ENCODE assay signal across 8 cellular contexts in the genomic region with DNA sequence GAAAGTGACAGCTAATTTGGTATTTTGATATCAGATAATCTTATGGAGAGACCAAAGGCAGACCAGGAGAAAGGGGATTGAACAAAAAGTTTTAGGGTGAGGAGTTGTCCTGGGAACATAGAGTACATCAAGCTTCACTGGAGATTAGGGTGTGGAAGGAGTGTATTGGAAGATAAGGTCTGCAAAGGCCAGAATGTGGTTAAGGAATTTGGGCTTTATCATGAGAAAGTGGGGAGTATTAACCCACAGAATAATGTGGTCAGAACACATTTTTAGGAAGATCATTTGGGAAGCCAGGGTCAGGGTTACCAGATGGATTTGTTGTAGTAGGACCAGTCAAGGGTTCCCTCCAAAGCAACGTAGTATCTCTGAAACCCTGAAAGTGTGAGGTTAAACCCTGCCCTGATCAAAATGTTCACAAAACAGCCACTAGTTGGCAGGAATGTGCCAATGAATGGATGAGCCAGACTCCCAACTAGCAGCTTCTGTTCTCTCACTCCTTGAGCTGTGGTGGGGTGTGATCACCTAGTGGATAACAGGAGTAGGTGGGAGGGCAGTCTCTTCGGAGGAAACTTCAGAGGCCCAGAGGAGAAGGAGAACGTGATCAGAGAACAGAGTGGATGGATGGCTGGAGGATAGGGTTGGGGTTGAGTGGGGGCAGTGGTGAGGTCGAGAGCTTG. TPM values are rescaled to one million over a fixed set of nuclear protein-coding genes. Genes with fewer than 3 reads are reported as not detected.
DNase-seq lines count a peak whose midpoint lies in the region; ATAC-seq, FAIRE-seq and TF ChIP-seq lines count a peak whose summit lies in the region.

No MANE protein-coding gene starts in this region.

- H3K27ac ChIP-seq in VCaP (peak overlapping the region; percentile 81), H1 (ENCODE audit: low read depth, low read length) (no peak overlapping the region), suprapubic skin (no peak overlapping the region)

- TF ChIP-seq CTCF in HFFc6 (IDR thresholded peaks at IDR 0.05) (peak; percentile 87), VCaP (conservative IDR thresholded peaks at IDR 0.05) (peak; percentile 89), H1 (IDR thresholded peaks at IDR 0.05; ENCODE audit: control extremely low read depth in 1 of 3, insufficient read depth in 1 of 3, low read depth in 1 of 3, low read length in 3 of 3) (peak; percentile 37 to 94 (median 89)), suprapubic skin (IDR thresholded peaks at IDR 0.05) (peak; percentile 42 to 55)

- H3K4me3 ChIP-seq in H1 (ENCODE audit: extremely low read depth in 1 of 4, insufficient read depth in 2 of 4, low read depth in 3 of 4, low read length in 4 of 4) = peak overlapping the region in 1 of 4 experiments; percentile 60; a peak in 1 of 8 replicates
- no peak overlapping the region for H3K4me3 ChIP-seq in suprapubic skin

- H3K4me2 ChIP-seq in H1 (ENCODE audit: insufficient read depth in 1 of 2, low read depth in 2 of 2, low read length in 2 of 2) = peak overlapping the region in 1 of 2 experiments; percentile 84; a peak in 2 of 4 replicates

- H2BK5ac ChIP-seq in H1 (ENCODE audit: low read depth, low read length) = no peak overlapping the region

- H3K4me3 Mint-ChIP-seq in HFFc6 (peak overlapping the region; percentile 74), memory B cell (peak overlapping the region; percentile 88)

- no peak overlapping the region for H3K14ac ChIP-seq in H1 (ENCODE audit: insufficient read length)

- H3K4ac ChIP-seq in H1 (replicated peaks; ENCODE audit: insufficient read length, low read depth, low read length) = no peak overlapping the region

- no peak overlapping the region for H2AFZ ChIP-seq in H1 (ENCODE audit: low read length)

- WGBS in H1 (ENCODE audit: extremely low coverage in 1 of 2, insufficient coverage in 1 of 2, insufficient read length in 1 of 2, insufficient replicate concordance in 2 of 2, low coverage in 1 of 2, low lambda C conversion rate in 2 of 2, missing lambda C conversion rate in 1 of 2), 2 experiments = 20% methylated on average over 3 of the region's 4 CpGs; no CpG with 5 or more reads in 1 of the 2 experiments
- 21% methylated on average over 4 of the region's 4 CpGs for WGBS in suprapubic skin

- no peak overlapping the region for H2BK15ac ChIP-seq in H1 (ENCODE audit: low read length)

- H3K9me3 ChIP-seq in H1 (ENCODE audit: insufficient read depth in 2 of 2, low read depth in 1 of 2, low read length in 1 of 2) = peaks cover 0 to under 1% of the 10 kb centered on the region in 2 experiments; a peak in 1 of 4 replicates
- no peaks in the 10 kb centered on the region for H3K9me3 ChIP-seq in suprapubic skin

- H3K23ac ChIP-seq in H1 (ENCODE audit: insufficient read length) = no peak overlapping the region

- H2BK120ac ChIP-seq in H1 (replicated peaks; ENCODE audit: low read depth, low read length) = no peak overlapping the region

- no peak overlapping the region for H3K18ac ChIP-seq in H1 (ENCODE audit: extremely low read depth, low read length)

- no peak for TF ChIP-seq POLR2A in H1 (IDR thresholded peaks at IDR 0.05; ENCODE audit: control extremely low read depth in 1 of 2, low read depth in 2 of 2, low read length in 2 of 2)
- no peak for TF ChIP-seq POLR2A in suprapubic skin (IDR thresholded peaks at IDR 0.05)

- CTCF ChIA-PET in H1 (lab: Charles Lee; ENCODE audit: partially characterized antibody) = interaction anchor here (0.6 to 9.3 kb wide), 21 partner anchors 9 to 190 kb away, joined by 3 to 136 read pairs (median 3); partner anchors contain the start of genes C1orf50 and P3H1

- DNase-seq in DMS79 treated with DMSO at 0.1 percent for 48 hours (lab: John Stamatoyannopoulos, UW) (peak; percentile 82), HFFc6 (peak; percentile 72), NCI-H2227 (lab: John Stamatoyannopoulos, UW; ENCODE audit: unreplicated experiment) (peak; percentile 82), H1 (ENCODE audit: low read depth in 1 of 2, low spot score in 2 of 2) (peak; percentile 53 to 68), memory B cell (ENCODE audit: low spot score in 2 of 2) (peak in 1 of 2 donors; percentile 59), suprapubic skin (ENCODE audit: low spot score in 2 of 2) (peak; percentile 45 to 62), NCI-H1048 (lab: John Stamatoyannopoulos, UW) (no peak)

- H2BK12ac ChIP-seq in H1 (ENCODE audit: low read depth, low read length) = no peak overlapping the region; the same call in 1 of the 2 replicates

- no peak overlapping the region for H4K8ac ChIP-seq in H1 (ENCODE audit: extremely low read depth, insufficient read depth, low read length)

- POLR2A ChIA-PET in H1 (lab: Charles Lee; ENCODE audit: partially characterized antibody) = interaction anchor here (0.8 to 7.2 kb wide), 10 partner anchors 9 to 152 kb away, joined by 3 to 40 read pairs (median 6); partner anchors contain the start of gene SLC2A1

- no peak overlapping the region for H3K56ac ChIP-seq in H1 (replicated peaks; ENCODE audit: insufficient read length, low read depth, low read length)

- peak; percentile 33 for ATAC-seq in memory B cell (ENCODE audit: low read depth)

- H3K27me3 ChIP-seq in H1 (replicated peaks in 1 of 4; ENCODE audit: control insufficient read depth in 3 of 4, extremely low read depth in 1 of 4, insufficient read depth in 3 of 4, low read length in 3 of 4) (no peaks in the 10 kb centered on the region), suprapubic skin (no peaks in the 10 kb centered on the region)

- 0 out of 3 replicates have a peak, but pooled peaks of 1 of the 2 experiments have one; percentile 11 for TF ChIP-seq EP300 in H1 (IDR thresholded peaks at IDR 0.05; ENCODE audit: borderline replicate concordance in 1 of 2, low read depth in 2 of 2, low read length in 2 of 2)
- TF ChIP-seq EP300 in suprapubic skin (IDR thresholded peaks at IDR 0.05) = no peak

- peak; percentile 97 for FAIRE-seq in H1 (lab: Jason Lieb, UNC)

- H2AK5ac ChIP-seq in H1 (ENCODE audit: low read depth, low read length) = no peak overlapping the region

- H4K5ac ChIP-seq in H1 (ENCODE audit: insufficient read length, low read depth, low read length) = no peak overlapping the region

- H3K9ac ChIP-seq in H1 (replicated peaks in 1 of 4; ENCODE audit: extremely low read depth in 1 of 4, low read depth in 3 of 4, low read length in 3 of 4) = no peak overlapping the region; a peak in 1 of 7 replicates

- peaks cover 7% of the 10 kb centered on the region; the same call in 1 of the 2 replicates for H3K23me2 ChIP-seq in H1 (ENCODE audit: low read depth, low read length)

- H3K79me2 ChIP-seq in H1 (ENCODE audit: control insufficient read depth in 1 of 2, insufficient read depth in 2 of 2, low read length in 2 of 2) = no peaks in the 10 kb centered on the region

- no peaks in the 10 kb centered on the region for H3K79me1 ChIP-seq in H1 (ENCODE audit: low read depth, low read length)

- H3K4me1 Mint-ChIP-seq in HFFc6 (ENCODE audit: low read depth) (peaks cover 37% of the 10 kb centered on the region), memory B cell (peaks cover 21% of the 10 kb centered on the region)

- peaks cover 8% of the 10 kb centered on the region for H3K27me3 Mint-ChIP-seq in HFFc6 (ENCODE audit: insufficient read depth)
- H3K27me3 Mint-ChIP-seq in memory B cell = no peaks in the 10 kb centered on the region

- no peak overlapping the region for H4K91ac ChIP-seq in H1 (replicated peaks; ENCODE audit: insufficient read length, low read length)

- H3K4me1 ChIP-seq in H1 (replicated peaks in 1 of 4; ENCODE audit: control insufficient read depth in 3 of 4, insufficient read depth in 4 of 4, low read length in 3 of 4) (peaks cover 4 to 10% (median 7%) of the 10 kb centered on the region in 4 experiments; a peak in 6 of 7 replicates), suprapubic skin (peaks cover 22% of the 10 kb centered on the region)

- TF ChIP-seq RAD21 in H1 (IDR thresholded peaks at IDR 0.05 in 1 of 2, conservative IDR thresholded peaks at IDR 0.05 in 1 of 2; ENCODE audit: low read depth in 2 of 2, low read length in 2 of 2) = peak; percentile 76 to 85

- H2BK20ac ChIP-seq in H1 (ENCODE audit: low read length) = no peak overlapping the region

- H3K27ac Mint-ChIP-seq in HFFc6 = peak overlapping the region; percentile 76
- peak overlapping the region; percentile 88 for H3K27ac Mint-ChIP-seq in memory B cell

- H4K20me1 ChIP-seq in H1 (replicated peaks in 1 of 2; ENCODE audit: control insufficient read depth in 1 of 2, insufficient read depth in 2 of 2, low read length in 2 of 2) = peaks cover 0 to 8% of the 10 kb centered on the region in 2 experiments

- H3K36me3 Mint-ChIP-seq in HFFc6 (ENCODE audit: low read depth) = peaks cover 17% of the 10 kb centered on the region
- H3K36me3 Mint-ChIP-seq in memory B cell = peaks cover 13% of the 10 kb centered on the region

- H3K36me3 ChIP-seq in H1 (ENCODE audit: control insufficient read depth in 2 of 4, insufficient read depth in 4 of 4, low read length in 3 of 4) (peaks cover 15 to 25% (median 23%) of the 10 kb centered on the region in 4 experiments), suprapubic skin (peaks cover 21% of the 10 kb centered on the region)

- H3K9me3 Mint-ChIP-seq in HFFc6 (no peaks in the 10 kb centered on the region), memory B cell (no peaks in the 10 kb centered on the region)

TF ChIP-seq in H1, 55 proteins besides CTCF, POLR2A, EP300 and RAD21 (continues in another document):
- peak; percentile 72 for TF ChIP-seq TEAD4 (IDR thresholded peaks at IDR 0.05; ENCODE audit: low read depth, low read length)
- TF ChIP-seq POLR2AphosphoS5 (IDR thresholded peaks at IDR 0.05; ENCODE audit: low read depth, low read length) = peak; percentile 31; the same call in 1 of the 2 replicates
- TF ChIP-seq SIN3A (conservative IDR thresholded peaks at IDR 0.05 in 1 of 2, IDR thresholded peaks at IDR 0.05 in 1 of 2; ENCODE audit: low read depth in 1 of 2, low read length in 2 of 2) = peak in 1 of 2 experiments; percentile 54; a peak in 1 of 4 replicates
- no peak for TF ChIP-seq RFX5 (IDR thresholded peaks at IDR 0.05; ENCODE audit: borderline replicate concordance, low read depth, low read length)
- TF ChIP-seq CHD2 (IDR thresholded peaks at IDR 0.05; ENCODE audit: low read length) = no peak
- TF ChIP-seq YY1 (IDR thresholded peaks at IDR 0.05; ENCODE audit: low read depth, low read length) = peak; percentile 57; the same call in 1 of the 2 replicates

RNA-seq across cellular contexts. Expression of gene SLC2A1, which starts 35.8 kb away (rescaled TPM):
- 100 to 1,000 TPM in 4 of 6 experiments, 10 to 100 TPM in 2; 89.7 to 174 (median 105) TPM for total RNA-seq in HFFc6 (2021; fragmentation: NEBNext Ultra II Directional; extraction: Animal tissue kit (Norgen Biotek cat#: 25700))
- total RNA-seq in H1 (2021; fragmentation: NEBNext Ultra II Directional; extraction: Animal tissue kit (Norgen Biotek cat#: 25700)) = 230 and 239 TPM in 2 replicates
- polyA plus RNA-seq in H1 (2011; rRNA removed) = 308 and 434 TPM in 2 replicates
- polyA plus RNA-seq in H1 (2011; cell fraction: cytosol; rRNA removed) = 236 TPM
- 357 TPM for polyA plus RNA-seq in H1 (2011; cell fraction: nucleus; rRNA removed)
- polyA plus RNA-seq in H1 (2012, experiment 1 of 2) = 162 to 242 TPM (median 209 TPM) in 4 replicates
- 247 TPM for polyA plus RNA-seq in H1 (2012, experiment 2 of 2)
- 529 TPM for polyA plus RNA-seq in H1 (2013, experiment 1 of 2)
- polyA plus RNA-seq in H1 (2013, experiment 2 of 2) = 510 TPM
- polyA minus RNA-seq in H1 (2011; rRNA and poly(A)+ RNA removed) = 208 and 234 TPM in 2 replicates
- polyA minus RNA-seq in H1 (2011; cell fraction: cytosol; rRNA and poly(A)+ RNA removed) = 142 TPM
- polyA minus RNA-seq in H1 (2011; cell fraction: nucleus; rRNA and poly(A)+ RNA removed) = 197 TPM
- total RNA-seq in suprapubic skin = 1,000 to 10,000 TPM in 1 of 4 donors, 100 to 1,000 TPM in 3; 466 to 1,239 (median 686) TPM
